ENCODE assay signal across 8 cellular contexts in genomic region chr17:1829579-1830257, GRCh38. TPM values are rescaled to one million over a fixed set of nuclear protein-coding genes. Genes with fewer than 3 reads are reported as not detected.
DNase-seq lines count a peak whose midpoint lies in the region; ATAC-seq and TF ChIP-seq lines count a peak whose summit lies in the region.

Gene RPA1, plus strand, starts transcription at chr17:1830005. Its CDS starts 89 bp downstream, at chr17:1830094.
Gene SMYD4, minus strand, starts transcription at chr17:1829902. Its CDS starts 1,908 bp downstream, at chr17:1827994.

- H3K4me1 Mint-ChIP-seq in osteocyte (ENCODE audit: unreplicated experiment), result peaks cover 27% of the 10 kb centered on the region

- H3K4me3 Mint-ChIP-seq in osteocyte (ENCODE audit: unreplicated experiment), result peak within 1 kb of the TSS; percentile 91

- ATAC-seq in activated naive CD4-positive, alpha-beta T cell treated with anti-CD3 and anti-CD28 coated beads, Interleukin-2, amount 50 U/mL, for 72 hours, result peak; percentile 95 to 96
- ATAC-seq in Right ventricle myocardium inferior, result peak; percentile 100
- peak; percentile 90 for ATAC-seq in thoracic aorta (ENCODE audit: insufficient number of reproducible peaks, low FRiP score, low read depth)

- intact Hi-C loops in Right ventricle myocardium inferior (cut with DNase I), result no loop called here

- H3K27ac ChIP-seq in MM.1S (ENCODE audit: low read length) (peak within 1 kb of the TSS; percentile 55; the same call in 1 of the 2 replicates), thoracic aorta (peak within 1 kb of the TSS; percentile 43 to 71)

- peaks cover 22 to 38% of the 10 kb centered on the region in 2 donors for H3K36me3 Mint-ChIP-seq in activated naive CD4-positive, alpha-beta T cell treated with anti-CD3 and anti-CD28 coated beads, Interleukin-2, amount 50 U/mL, for 72 hours
- H3K36me3 Mint-ChIP-seq in osteocyte (ENCODE audit: unreplicated experiment), result peaks cover 11% of the 10 kb centered on the region

- no peaks in the 10 kb centered on the region for H3K9me2 ChIP-seq in MM.1S (replicated peaks; ENCODE audit: insufficient read depth, low read length)

- H3K9me3 ChIP-seq in MM.1S (replicated peaks; ENCODE audit: insufficient read depth, low read length) (no peaks in the 10 kb centered on the region), thoracic aorta (no peaks in the 10 kb centered on the region)

- peak within 1 kb of the TSS; percentile 66 for H3K9ac ChIP-seq in MM.1S (ENCODE audit: low read length)

- H3K27me3 ChIP-seq in MM.1S (replicated peaks; ENCODE audit: insufficient read depth, low read length) (no peaks in the 10 kb centered on the region), thoracic aorta (replicated peaks; ENCODE audit: insufficient read depth) (no peaks in the 10 kb centered on the region)

- H3K27me3 Mint-ChIP-seq in osteocyte (ENCODE audit: unreplicated experiment), result no peaks in the 10 kb centered on the region

- DNase-seq in GM04503 (ENCODE audit: low read depth) (peak; percentile 39), HCEC 1CT (peak; percentile 85), MM.1S (peak; percentile 92), SKM-1 treated with dmso at 0.1 percent for 144 hours (lab: John Stamatoyannopoulos, UW; ENCODE audit: unreplicated experiment) (peak; percentile 57), Right ventricle myocardium inferior (ENCODE audit: missing footprints) (peak; percentile 95), osteocyte (ENCODE audit: extremely low spot score, unreplicated experiment) (peak; percentile 96), thoracic aorta (ENCODE audit: low spot score) (peak; percentile 41)
- DNase-seq in activated naive CD4-positive, alpha-beta T cell treated with anti-CD3 and anti-CD28 coated beads, Interleukin-2, amount 50 U/mL, for 72 hours (ENCODE audit: low spot score in 2 of 2), result peak; percentile 92

- H3K36me3 ChIP-seq in MM.1S (replicated peaks; ENCODE audit: insufficient read depth, low read length), result no peaks in the 10 kb centered on the region
- H3K36me3 ChIP-seq in thoracic aorta, result peaks cover 5% of the 10 kb centered on the region

- TF ChIP-seq CTCF in MM.1S (IDR thresholded peaks at IDR 0.05; ENCODE audit: low read length), result no peak
- TF ChIP-seq CTCF in osteocyte (IDR thresholded peaks at IDR 0.05), result no peak
- no peak for TF ChIP-seq CTCF in thoracic aorta (IDR thresholded peaks at IDR 0.05)

- H2AFZ ChIP-seq in MM.1S (ENCODE audit: low read length), result peak within 1 kb of the TSS; percentile 88

- peaks cover 12% of the 10 kb centered on the region for H4K20me1 ChIP-seq in MM.1S (ENCODE audit: insufficient read depth, low read length)

- H3F3A ChIP-seq in MM.1S (ENCODE audit: insufficient read depth, low read length), result peaks cover 27% of the 10 kb centered on the region

- peaks cover 49% of the 10 kb centered on the region for H3K79me2 ChIP-seq in MM.1S (ENCODE audit: low read length)

- H3K4me2 ChIP-seq in MM.1S (ENCODE audit: low read depth, low read length), result peak within 1 kb of the TSS; percentile 67

- no peaks in the 10 kb centered on the region for H3K9me3 Mint-ChIP-seq in activated naive CD4-positive, alpha-beta T cell treated with anti-CD3 and anti-CD28 coated beads, Interleukin-2, amount 50 U/mL, for 72 hours
- H3K9me3 Mint-ChIP-seq in osteocyte (ENCODE audit: unreplicated experiment), result no peaks in the 10 kb centered on the region

- H3K4me3 ChIP-seq in MM.1S (ENCODE audit: low read length), result peak within 1 kb of the TSS; percentile 78
- peak within 1 kb of the TSS; percentile 77 for H3K4me3 ChIP-seq in thoracic aorta

- peak within 1 kb of the TSS; percentile 83 to 96 for H3K27ac Mint-ChIP-seq in activated naive CD4-positive, alpha-beta T cell treated with anti-CD3 and anti-CD28 coated beads, Interleukin-2, amount 50 U/mL, for 72 hours
- peak within 1 kb of the TSS; percentile 82 for H3K27ac Mint-ChIP-seq in osteocyte (ENCODE audit: unreplicated experiment)

- peaks cover 29% of the 10 kb centered on the region for H3K4me1 ChIP-seq in MM.1S (ENCODE audit: low read length)
- H3K4me1 ChIP-seq in thoracic aorta (ENCODE audit: control insufficient read depth in 1 of 2, low read depth in 2 of 2), result peaks cover 9 to 17% of the 10 kb centered on the region in 2 donors

RNA-seq across cellular contexts. Expression of gene RPA1, which starts in this region (rescaled TPM):
- 100 to 1,000 TPM; 118 to 174 TPM for total RNA-seq in activated naive CD4-positive, alpha-beta T cell treated with anti-CD3 and anti-CD28 coated beads, Interleukin-2, amount 50 U/mL, for 72 hours
- total RNA-seq in Right ventricle myocardium inferior (56.3 TPM), osteocyte (75.3 and 84.8 TPM in 2 replicates), thoracic aorta (10 to 100 TPM; 15.4 to 40.0 TPM)

RNA-seq across cellular contexts. Expression of gene SMYD4, which starts in this region (rescaled TPM):
- total RNA-seq in activated naive CD4-positive, alpha-beta T cell treated with anti-CD3 and anti-CD28 coated beads, Interleukin-2, amount 50 U/mL, for 72 hours, result 10 to 100 TPM; 18.5 to 19.8 TPM
- total RNA-seq in Right ventricle myocardium inferior (9.9 TPM), osteocyte (11.2 and 14.4 TPM in 2 replicates), thoracic aorta (10 to 100 TPM; 12.6 to 13.3 TPM)

Comparison
In these comparisons a context has a peak if more than half of its experiments do, and no peak if none do; other contexts are left out.
1. Peak in every context shown above with its lines: DNase-seq, ATAC-seq, H3K4me3 ChIP-seq and H3K27ac ChIP-seq.
2. DNase-seq: peak in every context shown above with its lines; median percentile 96 in osteocyte; 95 in Right ventricle myocardium inferior; 92 in MM.1S; 92 in activated naive CD4-positive, alpha-beta T cell treated with anti-CD3 and anti-CD28 coated beads, Interleukin-2, amount 50 U/mL, for 72 hours; 85 in HCEC 1CT; 57 in SKM-1 treated with dmso at 0.1 percent for 144 hours; 41 in thoracic aorta; 39 in GM04503.